Comparison of ENCODE assay signal across 12 cellular contexts in genomic region chr1:8384577-8384976, GRCh38.
DNase-seq lines count a peak whose midpoint lies in the region; ATAC-seq and TF ChIP-seq lines count a peak whose summit lies in the region.
"Had no signal": no experiment of that assay in that cellular context is flagged by ENCODE, and none has a peak within 500 bp of the region (broad histone marks: within the 10 kb centered on the region; RNA-seq: fewer than 3 reads in every experiment).

No MANE protein-coding gene starts in this region.

- no peaks in the 10 kb centered on the region for H3K9me3 Mint-ChIP-seq in CD4-positive, alpha-beta memory T cell
- no peaks in the 10 kb centered on the region for H3K9me3 Mint-ChIP-seq in T-helper 2 cell treated with Interferon-gamma antibody and Interleukin-4, amounts not matched to agents 5 μg/mL and 100 μg/mL, for 36 hours
- H3K9me3 Mint-ChIP-seq: dendritic cell treated with granulocyte-macrophage colony-stimulating factor and Interleukin-4, amounts not matched to agents 40 ng/mL and 50 ng/mL, for 4 days; natural killer cell had no signal

- H3K9me3 ChIP-seq in CD4-positive, alpha-beta memory T cell (ENCODE audit: control insufficient read depth in 1 of 2, low read length in 2 of 2): no peaks in the 10 kb centered on the region
- no peaks in the 10 kb centered on the region for H3K9me3 ChIP-seq in osteoblast (ENCODE audit: low read depth, low read length)

- no peak overlapping the region for H3K4me3 ChIP-seq in CD4-positive, alpha-beta memory T cell (ENCODE audit: low read length in 2 of 2)
- H3K4me3 ChIP-seq in osteoblast (ENCODE audit: insufficient read depth, low read length): no peak overlapping the region

- no peak overlapping the region for H2AFZ ChIP-seq in osteoblast (ENCODE audit: low read length)

- DNase-seq in CD4-positive, alpha-beta memory T cell: no peak
- DNase-seq in T-helper 2 cell treated with Interferon-gamma antibody and Interleukin-4, amounts not matched to agents 5 μg/mL and 100 μg/mL, for 36 hours (ENCODE audit: low spot score): no peak
- DNase-seq in foreskin melanocyte: peak; percentile 58
- no peak for DNase-seq in osteoblast (ENCODE audit: insufficient read length, low spot score, missing footprints)
- DNase-seq in T-helper 9 cell: no peak
- DNase-seq in stimulated activated CD4-positive, alpha-beta T cell treated with anti-CD3 and anti-CD28 coated beads, Interleukin-2, amount 100 ng/mL, for 48 hours: no peak
- DNase-seq: natural killer cell; NCI-H345; stimulated activated CD4-positive, alpha-beta T cell treated with anti-CD3 and anti-CD28 coated beads, Interleukin-2, amount 100 ng/mL, for 24 hours had no signal

- H3K27me3 ChIP-seq in CD4-positive, alpha-beta memory T cell (ENCODE audit: insufficient read depth, low read length): no peaks in the 10 kb centered on the region
- no peaks in the 10 kb centered on the region for H3K27me3 ChIP-seq in osteoblast (ENCODE audit: insufficient read depth, low read length)

- POLR2A ChIA-PET in CD4-positive, alpha-beta memory T cell (lab: Charles Lee; ENCODE audit: partially characterized antibody): interaction anchor here (1.4 kb wide), 1 partner anchor 40 kb away, joined by 3 read pairs; no protein-coding TSS in a partner anchor

- CTCF ChIA-PET in CD4-positive, alpha-beta memory T cell (lab: Charles Lee; ENCODE audit: partially characterized antibody): no interaction called here

- no peak overlapping the region for H3K4me2 ChIP-seq in osteoblast (ENCODE audit: insufficient read depth, low read length)

- H3K4me1 Mint-ChIP-seq in CD4-positive, alpha-beta memory T cell: peaks cover 61 to 89% (median 80%) of the 10 kb centered on the region in 4 donors
- peaks cover 34% of the 10 kb centered on the region for H3K4me1 Mint-ChIP-seq in T-helper 2 cell treated with Interferon-gamma antibody and Interleukin-4, amounts not matched to agents 5 μg/mL and 100 μg/mL, for 36 hours (ENCODE audit: low read depth)

- peak overlapping the region in 4 of 8 donors; percentile 36 to 66 (median 58) for H3K4me3 Mint-ChIP-seq in CD4-positive, alpha-beta memory T cell
- no peak overlapping the region for H3K4me3 Mint-ChIP-seq in T-helper 2 cell treated with Interferon-gamma antibody and Interleukin-4, amounts not matched to agents 5 μg/mL and 100 μg/mL, for 36 hours
- H3K4me3 Mint-ChIP-seq: dendritic cell treated with granulocyte-macrophage colony-stimulating factor and Interleukin-4, amounts not matched to agents 40 ng/mL and 50 ng/mL, for 4 days; natural killer cell had no signal

- peaks cover 32 to 55% of the 10 kb centered on the region in 2 donors for H3K36me3 Mint-ChIP-seq in CD4-positive, alpha-beta memory T cell
- peaks cover 17% of the 10 kb centered on the region for H3K36me3 Mint-ChIP-seq in T-helper 2 cell treated with Interferon-gamma antibody and Interleukin-4, amounts not matched to agents 5 μg/mL and 100 μg/mL, for 36 hours (ENCODE audit: low read depth)
- H3K36me3 Mint-ChIP-seq: natural killer cell had no signal

- peaks cover 91% of the 10 kb centered on the region for H3K79me2 ChIP-seq in osteoblast (ENCODE audit: insufficient read depth, low read length)

- intact Hi-C loops in CD4-positive, alpha-beta memory T cell (cut with micrococcal nuclease): loop anchor here (5.0 kb wide), 1 partner anchor 38 kb away; no protein-coding TSS in a partner anchor

- peaks cover 89% of the 10 kb centered on the region for H3K4me1 ChIP-seq in CD4-positive, alpha-beta memory T cell (ENCODE audit: insufficient read depth, low read length)
- H3K4me1 ChIP-seq in osteoblast (ENCODE audit: insufficient read depth, low read length): no peaks in the 10 kb centered on the region

- peak overlapping the region; percentile 69 to 87 (median 77) for H3K27ac Mint-ChIP-seq in CD4-positive, alpha-beta memory T cell
- H3K27ac Mint-ChIP-seq in T-helper 2 cell treated with Interferon-gamma antibody and Interleukin-4, amounts not matched to agents 5 μg/mL and 100 μg/mL, for 36 hours: peak overlapping the region; percentile 46
- H3K27ac Mint-ChIP-seq: dendritic cell treated with granulocyte-macrophage colony-stimulating factor and Interleukin-4, amounts not matched to agents 40 ng/mL and 50 ng/mL, for 4 days; natural killer cell had no signal

- no peak for TF ChIP-seq CTCF in osteoblast (IDR thresholded peaks at IDR 0.05; ENCODE audit: extremely low read depth, low read depth, low read length)

- no peaks in the 10 kb centered on the region for H3K27me3 Mint-ChIP-seq in CD4-positive, alpha-beta memory T cell
- H3K27me3 Mint-ChIP-seq in T-helper 2 cell treated with Interferon-gamma antibody and Interleukin-4, amounts not matched to agents 5 μg/mL and 100 μg/mL, for 36 hours (ENCODE audit: low read depth): no peaks in the 10 kb centered on the region
- H3K27me3 Mint-ChIP-seq: dendritic cell treated with granulocyte-macrophage colony-stimulating factor and Interleukin-4, amounts not matched to agents 40 ng/mL and 50 ng/mL, for 4 days had no signal

- H4K20me1 ChIP-seq in osteoblast (ENCODE audit: insufficient read depth, low read length): peaks cover 26% of the 10 kb centered on the region

- ATAC-seq in GM18502 (IDR thresholded peaks at IDR 0.05; ENCODE audit: poor library complexity, unreplicated experiment) (no peak), GM21576 (IDR thresholded peaks at IDR 0.05; ENCODE audit: unreplicated experiment) (no peak)
- ATAC-seq: natural killer cell had no signal

- H3K27ac ChIP-seq in CD4-positive, alpha-beta memory T cell (ENCODE audit: low read depth, low read length): no peak overlapping the region
- H3K27ac ChIP-seq in osteoblast (ENCODE audit: low read depth, low read length): peak overlapping the region; percentile 34

- H3K36me3 ChIP-seq in CD4-positive, alpha-beta memory T cell (ENCODE audit: insufficient read depth, low read length): peaks cover 18% of the 10 kb centered on the region
- H3K36me3 ChIP-seq in osteoblast (ENCODE audit: insufficient read depth, low read length): peaks cover 31% of the 10 kb centered on the region
